ENCODE assay signal across 8 cellular contexts in the genomic region with DNA sequence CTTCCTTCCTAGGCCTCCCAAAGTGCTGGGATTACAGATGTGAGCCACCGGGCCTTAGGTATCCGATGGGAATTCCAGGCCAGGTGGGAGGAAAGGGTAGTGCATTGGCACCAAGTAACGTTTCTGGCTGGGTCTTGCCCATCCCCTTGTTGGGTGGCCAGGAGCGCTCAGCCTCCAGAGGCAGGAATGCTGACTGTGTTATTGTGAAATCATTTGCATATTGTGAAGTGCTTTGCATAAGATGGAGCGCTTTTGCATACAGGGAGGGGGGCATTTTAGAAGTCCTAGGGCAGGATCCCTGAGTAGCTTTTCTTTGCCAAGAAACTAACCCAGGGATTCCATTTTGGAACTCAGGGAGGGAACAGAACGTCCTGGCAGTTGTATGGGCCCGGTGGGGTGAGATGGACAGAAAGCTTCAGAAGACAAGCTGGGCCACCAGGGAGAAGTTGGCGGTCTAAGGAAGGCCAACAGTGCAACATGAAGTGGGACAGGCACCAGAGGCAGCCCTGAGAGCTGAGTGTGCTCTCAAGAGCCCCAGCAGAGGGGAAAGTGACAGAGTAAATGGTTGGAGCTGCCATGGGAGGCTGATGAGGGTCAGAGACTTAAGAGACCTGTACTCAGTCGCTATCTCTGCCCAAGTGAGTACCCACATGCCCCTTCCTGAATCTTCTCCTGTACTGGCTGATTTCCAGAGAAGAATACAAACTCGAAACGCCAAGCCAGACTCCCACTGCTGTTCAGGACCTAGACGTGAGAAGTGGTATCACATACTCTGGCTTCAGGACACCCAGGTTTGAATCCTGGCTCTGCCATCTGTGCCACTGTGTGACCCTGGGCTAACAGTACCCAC. TPM values are rescaled to one million over a fixed set of nuclear protein-coding genes. Genes with fewer than 3 reads are reported as not detected.
DNase-seq lines count a peak whose midpoint lies in the region; ATAC-seq lines count a peak whose summit lies in the region.

No MANE protein-coding gene starts in this region.

- H3K4me1 ChIP-seq in iPS-18a (ENCODE audit: control insufficient read depth, low read depth, low read length) (peaks cover 10% of the 10 kb centered on the region), subcutaneous abdominal adipose tissue (ENCODE audit: control insufficient read depth in 5 of 5, insufficient read depth in 5 of 5, low read length in 5 of 5) (peaks cover 8 to 36% (median 30%) of the 10 kb centered on the region in 5 donors)

- H3K9ac ChIP-seq in iPS-18a (ENCODE audit: low read length) (peak overlapping the region; percentile 55), subcutaneous abdominal adipose tissue (ENCODE audit: low read length in 5 of 5) (peak overlapping the region; percentile 59 to 93 (median 78))

- no peaks in the 10 kb centered on the region for H3K27me3 Mint-ChIP-seq in T-helper 1 cell treated with Interleukin-12 subunit alpha and Interleukin-12 subunit beta and Interleukin-4 antibody, amounts not matched to agents 30 μg/mL and 1 μg/mL, for 36 hours (ENCODE audit: low read depth)
- H3K27me3 Mint-ChIP-seq in activated T-helper 17 cell treated with anti-CD3 and anti-CD28 coated beads, Interleukin-2, amount 50 U/mL, for 72 hours = no peaks in the 10 kb centered on the region

- no peaks in the 10 kb centered on the region for H3K36me3 Mint-ChIP-seq in T-helper 1 cell treated with Interleukin-12 subunit alpha and Interleukin-12 subunit beta and Interleukin-4 antibody, amounts not matched to agents 30 μg/mL and 1 μg/mL, for 36 hours (ENCODE audit: low read depth)
- no peaks in the 10 kb centered on the region for H3K36me3 Mint-ChIP-seq in activated T-helper 17 cell treated with anti-CD3 and anti-CD28 coated beads, Interleukin-2, amount 50 U/mL, for 72 hours (ENCODE audit: low read depth)

- H3K36me3 ChIP-seq in iPS-18a (ENCODE audit: control insufficient read depth, low read depth, low read length) (no peaks in the 10 kb centered on the region), subcutaneous abdominal adipose tissue (ENCODE audit: control insufficient read depth in 5 of 5, insufficient read depth in 5 of 5, low read length in 5 of 5) (peaks cover 0 to 16% (median 9%) of the 10 kb centered on the region in 5 donors)

- peak overlapping the region; percentile 66 for H3K4me3 ChIP-seq in iPS-18a (ENCODE audit: low read length)
- peak overlapping the region; percentile 68 to 83 (median 71) for H3K4me3 ChIP-seq in subcutaneous abdominal adipose tissue (ENCODE audit: low read depth in 1 of 5, low read length in 5 of 5)

- H3K27ac Mint-ChIP-seq in T-helper 1 cell treated with Interleukin-12 subunit alpha and Interleukin-12 subunit beta and Interleukin-4 antibody, amounts not matched to agents 30 μg/mL and 1 μg/mL, for 36 hours = peak overlapping the region; percentile 92
- peak overlapping the region; percentile 95 for H3K27ac Mint-ChIP-seq in activated T-helper 17 cell treated with anti-CD3 and anti-CD28 coated beads, Interleukin-2, amount 50 U/mL, for 72 hours

- no peaks in the 10 kb centered on the region for H3K9me3 Mint-ChIP-seq in T-helper 1 cell treated with Interleukin-12 subunit alpha and Interleukin-12 subunit beta and Interleukin-4 antibody, amounts not matched to agents 30 μg/mL and 1 μg/mL, for 36 hours
- no peaks in the 10 kb centered on the region for H3K9me3 Mint-ChIP-seq in activated T-helper 17 cell treated with anti-CD3 and anti-CD28 coated beads, Interleukin-2, amount 50 U/mL, for 72 hours

- H3K4me1 Mint-ChIP-seq in T-helper 1 cell treated with Interleukin-12 subunit alpha and Interleukin-12 subunit beta and Interleukin-4 antibody, amounts not matched to agents 30 μg/mL and 1 μg/mL, for 36 hours (ENCODE audit: low read depth) = peaks cover 19% of the 10 kb centered on the region
- H3K4me1 Mint-ChIP-seq in activated T-helper 17 cell treated with anti-CD3 and anti-CD28 coated beads, Interleukin-2, amount 50 U/mL, for 72 hours = peaks cover 8% of the 10 kb centered on the region

- H3K4me3 Mint-ChIP-seq in T-helper 1 cell treated with Interleukin-12 subunit alpha and Interleukin-12 subunit beta and Interleukin-4 antibody, amounts not matched to agents 30 μg/mL and 1 μg/mL, for 36 hours = peak overlapping the region; percentile 89
- H3K4me3 Mint-ChIP-seq in activated T-helper 17 cell treated with anti-CD3 and anti-CD28 coated beads, Interleukin-2, amount 50 U/mL, for 72 hours = peak overlapping the region; percentile 92

- ATAC-seq in activated T-helper 17 cell treated with anti-CD3 and anti-CD28 coated beads, Interleukin-2, amount 50 U/mL, for 72 hours (replicated peaks) = no peak
- ATAC-seq in HG02759 (IDR thresholded peaks at IDR 0.05; ENCODE audit: unreplicated experiment) = no peak
- no peak for ATAC-seq in HG02623 (IDR thresholded peaks at IDR 0.05; ENCODE audit: unreplicated experiment)

- H3K27me3 ChIP-seq in iPS-18a (ENCODE audit: control insufficient read depth, insufficient read depth, low read length) (no peaks in the 10 kb centered on the region), subcutaneous abdominal adipose tissue (ENCODE audit: control insufficient read depth in 5 of 5, insufficient read depth in 4 of 5, low read length in 5 of 5) (no peaks in the 10 kb centered on the region)

- DNase-seq in T-helper 1 cell (no peak), NCI-H1092 (lab: John Stamatoyannopoulos, UW) (no peak)

- H3K27ac ChIP-seq in iPS-18a (ENCODE audit: low read length) (peak overlapping the region; percentile 11), subcutaneous abdominal adipose tissue (ENCODE audit: low read depth, low read length) (peak overlapping the region; percentile 93)

- no peaks in the 10 kb centered on the region for H3K9me3 ChIP-seq in iPS-18a (ENCODE audit: control insufficient read depth, low read depth, low read length)
- no peaks in the 10 kb centered on the region for H3K9me3 ChIP-seq in subcutaneous abdominal adipose tissue (ENCODE audit: control insufficient read depth in 5 of 5, low read length in 5 of 5)

RNA-seq across cellular contexts. Expression of a gene that starts 1.3 kb away (rescaled TPM):
- total RNA-seq in activated T-helper 17 cell treated with anti-CD3 and anti-CD28 coated beads, Interleukin-2, amount 50 U/mL, for 72 hours = 10 to 100 TPM; 16.1 to 17.5 TPM

RNA-seq across cellular contexts. Expression of a gene that starts 19.1 kb away (rescaled TPM):
- total RNA-seq in activated T-helper 17 cell treated with anti-CD3 and anti-CD28 coated beads, Interleukin-2, amount 50 U/mL, for 72 hours = 100 to 1,000 TPM; 109 to 174 TPM

RNA-seq across cellular contexts. Expression of a gene that starts 28.8 kb away (rescaled TPM):
- total RNA-seq in activated T-helper 17 cell treated with anti-CD3 and anti-CD28 coated beads, Interleukin-2, amount 50 U/mL, for 72 hours = under 1 TPM in 1 of 2 donors, not detected in 1; 0.21 TPM

RNA-seq across cellular contexts. Expression of a gene that starts 41.8 kb away (rescaled TPM):
- total RNA-seq in activated T-helper 17 cell treated with anti-CD3 and anti-CD28 coated beads, Interleukin-2, amount 50 U/mL, for 72 hours = 1 to 10 TPM; 1.1 to 1.7 TPM

RNA-seq across cellular contexts. Expression of a gene that starts 54.6 kb away (rescaled TPM):
- not detected for total RNA-seq in activated T-helper 17 cell treated with anti-CD3 and anti-CD28 coated beads, Interleukin-2, amount 50 U/mL, for 72 hours
